ENCODE assay signal across 8 cellular contexts in the genomic region with DNA sequence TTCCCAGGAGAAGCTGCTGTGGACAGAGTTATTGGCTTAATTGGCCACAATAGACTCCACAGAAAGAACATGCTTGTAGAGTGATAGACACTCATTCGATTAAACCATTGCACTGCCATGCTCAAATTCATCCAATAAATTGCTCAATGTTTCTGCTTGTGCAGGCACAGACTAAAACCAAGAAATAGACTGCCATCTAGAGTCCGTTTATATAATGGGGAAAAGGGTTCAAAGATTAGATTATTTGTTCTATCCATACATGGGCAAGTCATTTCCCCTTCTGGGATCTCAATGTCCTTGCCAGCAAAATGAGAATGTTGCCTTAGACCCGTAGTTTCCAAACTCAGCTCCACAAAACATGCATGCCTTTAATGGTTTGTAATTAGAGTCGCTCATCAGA. TPM values are rescaled to one million over a fixed set of nuclear protein-coding genes. Genes with fewer than 3 reads are reported as not detected.
DNase-seq lines count a peak whose midpoint lies in the region; ATAC-seq, FAIRE-seq and TF ChIP-seq lines count a peak whose summit lies in the region.

No MANE protein-coding gene starts in this region.

- no peaks in the 10 kb centered on the region for H3K9me3 ChIP-seq in stomach

- intact Hi-C loops in stomach (cut with DNase I; ENCODE audit: low total_unique reads) = no loop called here

- ATAC-seq in GM18517 (IDR thresholded peaks at IDR 0.05; ENCODE audit: unreplicated experiment) = no peak
- no peak for ATAC-seq in HG03520 (IDR thresholded peaks at IDR 0.05; ENCODE audit: unreplicated experiment)
- ATAC-seq in HG02870 (IDR thresholded peaks at IDR 0.05; ENCODE audit: unreplicated experiment) = no peak

- DNase-seq in COLO829 (ENCODE audit: low spot score) (peak; percentile 35), HT-29 (ENCODE audit: low spot score) (peak; percentile 54), RCC 7860 (ENCODE audit: low spot score) (peak; percentile 29), fibroblast of the aortic adventitia (ENCODE audit: low read depth) (peak; percentile 71), stomach (no peak)

- TF ChIP-seq EP300 in stomach (IDR thresholded peaks at IDR 0.05) = no peak

- 17 to 24% (median 19%) methylated on average over 4 of the region's 4 CpGs for WGBS in stomach, 5 donors

- peak overlapping the region in 3 of 5 donors; percentile 20 to 27 (median 20) for H3K27ac ChIP-seq in stomach

- TF ChIP-seq POLR2A in stomach (IDR thresholded peaks at IDR 0.05) = no peak

- H3K27me3 ChIP-seq in stomach = peaks cover 0 to 7% (median 0%) of the 10 kb centered on the region in 3 donors

- no peaks in the 10 kb centered on the region for H3K36me3 ChIP-seq in stomach

- H3K4me3 ChIP-seq in fibroblast of the aortic adventitia (ENCODE audit: low read depth, low read length) (no peak overlapping the region), stomach (no peak overlapping the region)

- TF ChIP-seq CTCF in fibroblast of the aortic adventitia (IDR thresholded peaks at IDR 0.05; ENCODE audit: insufficient read depth, low read length) (peak; percentile 48), stomach (IDR thresholded peaks at IDR 0.05) (peak in 4 of 7 experiments; percentile 8 to 45 (median 27))

- FAIRE-seq in RCC 7860 (lab: Jason Lieb, UNC) = peak; percentile 71

- H3K4me1 ChIP-seq in stomach = peaks cover 0 to 10% (median 3%) of the 10 kb centered on the region in 4 donors

RNA-seq across cellular contexts. Expression of a gene that starts 8.7 kb away (rescaled TPM):
- not detected in 2 replicates for total RNA-seq in HT-29 (2014; rRNA removed; shearing (Covaris generic))
- 5.0 and 6.6 TPM in 2 replicates for total RNA-seq in fibroblast of the aortic adventitia (ENCODE audit: low replicate concordance)
- 1 to 10 TPM in 1 of 5 donors, under 1 TPM in 2, not detected in 2; 0.45 to 2.4 (median 0.58) TPM for total RNA-seq in stomach
- 10 to 100 TPM in 2 of 3 donors, 1 to 10 TPM in 1; 5.6 to 13.1 (median 12.5) TPM for polyA plus RNA-seq in stomach

RNA-seq across cellular contexts. Expression of a gene that starts 22.9 kb away (rescaled TPM):
- not detected in 2 replicates for total RNA-seq in HT-29 (2014; rRNA removed; shearing (Covaris generic))
- total RNA-seq in fibroblast of the aortic adventitia (ENCODE audit: low replicate concordance) = 13.2 and 13.4 TPM in 2 replicates
- total RNA-seq in stomach = 10 to 100 TPM in 1 of 5 donors, 1 to 10 TPM in 4; 3.9 to 23.8 (median 6.2) TPM
- 10 to 100 TPM; 10.2 to 12.1 (median 12.1) TPM for polyA plus RNA-seq in stomach

RNA-seq across cellular contexts. Expression of a gene that starts 32.7 kb away (rescaled TPM):
- total RNA-seq in HT-29 (2014; rRNA removed; shearing (Covaris generic)) = not detected in 2 replicates
- total RNA-seq in fibroblast of the aortic adventitia (ENCODE audit: low replicate concordance) (68.4 and 152 TPM in 2 replicates), stomach (100 to 1,000 TPM in 1 of 5 donors, 10 to 100 TPM in 4; 18.0 to 368 (median 29.5) TPM)
- polyA plus RNA-seq in stomach = 100 to 1,000 TPM in 2 of 3 donors, 10 to 100 TPM in 1; 77.1 to 112 (median 110) TPM

RNA-seq across cellular contexts. Expression of a gene that starts 52.5 kb away (rescaled TPM):
- 11.7 and 13.1 TPM in 2 replicates for total RNA-seq in HT-29 (2014; rRNA removed; shearing (Covaris generic))
- total RNA-seq in fibroblast of the aortic adventitia (ENCODE audit: low replicate concordance) (2.6 and 14.3 TPM in 2 replicates), stomach (100 to 1,000 TPM in 1 of 5 donors, 10 to 100 TPM in 3, 1 to 10 TPM in 1; 2.4 to 125 (median 14.6) TPM)
- polyA plus RNA-seq in stomach = 100 to 1,000 TPM in 1 of 3 donors, 10 to 100 TPM in 2; 81.4 to 123 (median 91.7) TPM

Comparison
In these comparisons a context has a peak if more than half of its experiments do, and no peak if none do; other contexts are left out.
1. RNA of a gene that starts 32.7 kb away (total RNA-seq): 68.4 to 152 TPM in fibroblast of the aortic adventitia and 18.0 to 368 TPM in stomach; not detected in HT-29; every median in the first group is over 10 times any median in the second.